In genomic region chr17:76261421-76262215, GRCh38 we compare ENCODE assay signal across 1 cellular context.
TF ChIP-seq lines count a peak whose summit lies in the region.

No MANE protein-coding gene starts in this region.

TF ChIP-seq in IMR-90, 13 proteins besides CTCF, POLR2A, EP300 and RAD21 (continued from another document):
- TF ChIP-seq MXI1 (IDR thresholded peaks at IDR 0.05; ENCODE audit: borderline replicate concordance, low read depth, low read length) (no peak), FOS (IDR thresholded peaks at IDR 0.05; ENCODE audit: low read depth, low read length) (no peak), MAFK (IDR thresholded peaks at IDR 0.05; ENCODE audit: low read depth, low read length) (no peak), BHLHE40 (IDR thresholded peaks at IDR 0.05; ENCODE audit: low read depth, low read length) (no peak), USF2 (IDR thresholded peaks at IDR 0.05; ENCODE audit: low read depth, low read length) (no peak), SMC3 (IDR thresholded peaks at IDR 0.05; ENCODE audit: low read depth, low read length) (no peak), ELK1 (IDR thresholded peaks at IDR 0.05; ENCODE audit: borderline replicate concordance, low read depth, low read length) (no peak), NFE2L2 (IDR thresholded peaks at IDR 0.05; ENCODE audit: low read depth, low read length) (no peak), CHD1 (IDR thresholded peaks at IDR 0.05; ENCODE audit: low read depth, low read length) (no peak)
